13 cellular contexts compared by ENCODE assay signal in genomic region chr4:9134556-9134955, GRCh38. TPM values are rescaled to one million over a fixed set of nuclear protein-coding genes. Genes with fewer than 3 reads are reported as not detected.
DNase-seq lines count a peak whose midpoint lies in the region; TF ChIP-seq lines count a peak whose summit lies in the region.
"Not testable (repeated sequence)": the region's sequence is repeated elsewhere in the genome, so short reads cannot be mapped to it uniquely, and the experiment has no call there.
"Had no signal": no experiment of that assay in that cellular context is flagged by ENCODE, and none has a peak within 500 bp of the region (broad histone marks: within the 10 kb centered on the region; RNA-seq: fewer than 3 reads in every experiment).

No MANE protein-coding gene starts in this region.

- CTCF ChIA-PET in RWPE1 (lab: Yijun Ruan, JAX), result interaction anchor here (0.6 kb wide), 1 partner anchor 398 kb away, joined by 3 read pairs; no protein-coding TSS in a partner anchor

- peak; percentile 68 for DNase-seq in G401 (ENCODE audit: low spot score)
- DNase-seq in NCI-H2107 treated with DMSO at 0.1 percent for 48 hours (lab: John Stamatoyannopoulos, UW; ENCODE audit: unreplicated experiment), result peak; percentile 2
- DNase-seq in RWPE1 (ENCODE audit: low spot score); vagina (ENCODE audit: extremely low spot score in 2 of 2): not testable (repeated sequence)
- peak; percentile 12 to 69 for DNase-seq in cardiac fibroblast (ENCODE audit: low read depth in 2 of 2)
- peak; percentile 28 for DNase-seq in fibroblast of villous mesenchyme (ENCODE audit: low read depth)
- peak; percentile 71 to 95 for DNase-seq in lower leg skin (ENCODE audit: low spot score in 2 of 2)
- peak; percentile 12 for DNase-seq in putamen (ENCODE audit: low spot score)

- not testable (repeated sequence) for H3K4me1 ChIP-seq in vagina

- in situ Hi-C loops in G401 (cut with HindIII; ENCODE audit: low sequenced_read_pairs), result not testable (repeated sequence)

- H3K27me3 ChIP-seq in vagina, result not testable (repeated sequence)

- TF ChIP-seq POLR2A in lower leg skin (IDR thresholded peaks at IDR 0.05); vagina (IDR thresholded peaks at IDR 0.05): not testable (repeated sequence)

- H3K27ac ChIP-seq in RWPE1 (peak overlapping the region; percentile 55), vagina (peak overlapping the region; percentile 39)

- intact Hi-C loops in lower leg skin (cut with DNase I; ENCODE audit: low total_unique reads); vagina (cut with DNase I): not testable (repeated sequence)

- TF ChIP-seq CTCF in RWPE1 (conservative IDR thresholded peaks at IDR 0.05; ENCODE audit: low read depth); cardiac fibroblast (IDR thresholded peaks at IDR 0.05; ENCODE audit: low read depth, low read length); fibroblast of villous mesenchyme (IDR thresholded peaks at IDR 0.05; ENCODE audit: insufficient read depth, low read depth, low read length); lower leg skin (IDR thresholded peaks at IDR 0.05); vagina (IDR thresholded peaks at IDR 0.05): not testable (repeated sequence)

- H3K9me3 ChIP-seq in vagina, result not testable (repeated sequence)

- not testable (repeated sequence) for H3K36me3 ChIP-seq in vagina

- H3K4me3 ChIP-seq in cardiac fibroblast (replicated peaks in 1 of 2; ENCODE audit: low read depth in 2 of 2, low read length in 2 of 2); fibroblast of villous mesenchyme (ENCODE audit: low read depth, low read length); lower leg skin (ENCODE audit: low read depth, poor library complexity, severe bottlenecking); vagina: not testable (repeated sequence)

- POLR2A ChIA-PET in RWPE1 (lab: Yijun Ruan, JAX; ENCODE audit: low non-redundant PET), result not testable (repeated sequence)

- WGBS in lower leg skin, 2 donors, result 6 to 22% methylated on average over 12 of the region's 12 CpGs

RNA-seq across cellular contexts. Expression of gene FAM90A26, which starts 35.7 kb away (rescaled TPM):
- total RNA-seq in G401 (2014; rRNA removed; shearing (Covaris generic)), result not detected in 2 replicates
- total RNA-seq in fibroblast of villous mesenchyme (not detected in 2 replicates), lower leg skin (not detected), vagina (not detected)
- total RNA-seq: ascending aorta, epithelial cell of proximal tubule, H4, OCI-LY7, SJSA1 had no signal
